In genomic region chr5:140346348-140347221, GRCh38 we compare ENCODE assay signal across 8 cellular contexts. TPM values are rescaled to one million over a fixed set of nuclear protein-coding genes. Genes with fewer than 3 reads are reported as not detected.
DNase-seq lines count a peak whose midpoint lies in the region; ATAC-seq, FAIRE-seq and TF ChIP-seq lines count a peak whose summit lies in the region.

TSS of gene HBEGF (minus strand) at chr5:140346603. CDS start at chr5:140346328, 275 bp downstream.

- no peak for TF ChIP-seq EP300 in HepG2 (IDR thresholded peaks at IDR 0.05; ENCODE audit: low read depth in 2 of 2, low read length in 2 of 2)
- TF ChIP-seq EP300 in HepG2 (CRISPR knock-in tag; IDR thresholded peaks at IDR 0.05; ENCODE audit: borderline replicate concordance), result no peak

- CTCF ChIA-PET in activated CD4-positive, alpha-beta T cell treated with anti-CD3 and anti-CD28 coated beads, Interleukin-2, amount 10 ng/mL, durations not matched to agents 7 days and 5 days (lab: Charles Lee), result interaction anchor here (0.7 to 9.1 kb wide), 16 partner anchors 9 to 350 kb away, joined by 3 to 88 read pairs (median 7); no protein-coding TSS in a partner anchor
- CTCF ChIA-PET in HepG2 (lab: Yijun Ruan, JAX; ENCODE audit: low intra/inter-chr PET ratio, low total read pairs), result interaction anchor here (0.7 to 1.8 kb wide), 3 partner anchors 11 to 102 kb away, joined by 4 to 6 read pairs (median 5); no protein-coding TSS in a partner anchor

- H3K27ac ChIP-seq in dorsolateral prefrontal cortex (peak within 1 kb of the TSS; percentile 10 to 97 (median 91)), HepG2 (ENCODE audit: extremely low read length, insufficient read depth, low read length) (no peak within 1 kb of the TSS)

- H3K27me3 Mint-ChIP-seq in activated CD4-positive, alpha-beta T cell treated with anti-CD3 and anti-CD28 coated beads, Interleukin-2, amount 10 ng/mL, durations not matched to agents 7 days and 5 days, result peaks cover 4% of the 10 kb centered on the region

- peak within 1 kb of the TSS; percentile 75 for H3K27ac Mint-ChIP-seq in activated CD4-positive, alpha-beta T cell treated with anti-CD3 and anti-CD28 coated beads, Interleukin-2, amount 10 ng/mL, durations not matched to agents 7 days and 5 days

- H3K36me3 Mint-ChIP-seq in activated CD4-positive, alpha-beta T cell treated with anti-CD3 and anti-CD28 coated beads, Interleukin-2, amount 10 ng/mL, durations not matched to agents 7 days and 5 days (ENCODE audit: low read depth), result peaks cover 33% of the 10 kb centered on the region

- H3K27me3 ChIP-seq in dorsolateral prefrontal cortex (no peaks in the 10 kb centered on the region), HepG2 (ENCODE audit: control insufficient read depth in 1 of 2, insufficient read depth in 2 of 2, low read length in 2 of 2) (0 out of 5 replicates have a peak, but pooled peaks cover 0 to 7% of the 10 kb centered on the region in 2 experiments)

- no peak within 1 kb of the TSS for H2AFZ ChIP-seq in HepG2 (ENCODE audit: low read length)

- intact Hi-C loops in dorsolateral prefrontal cortex (cut with DNase I), result loop anchor here (1.0 to 5.0 kb wide), 3 partner anchors 44 to 174 kb away; partner anchors contain the start of gene PFDN1 (in 1 of the 2)
- intact Hi-C loops in HepG2 (cut with micrococcal nuclease; ENCODE audit: unreplicated experiment), result loop anchor here (1.0 to 5.0 kb wide), 5 partner anchors 18 to 174 kb away; no protein-coding TSS in a partner anchor

- TF ChIP-seq POLR2A in HepG2 (IDR thresholded peaks at IDR 0.05; ENCODE audit: insufficient read depth in 1 of 2, low read depth in 2 of 2, low read length in 2 of 2), result peak; percentile 63 to 85

- POLR2A ChIA-PET in activated CD4-positive, alpha-beta T cell treated with anti-CD3 and anti-CD28 coated beads, Interleukin-2, amount 10 ng/mL, durations not matched to agents 7 days and 5 days (lab: Charles Lee), result interaction anchor here (0.6 to 1.1 kb wide), 3 partner anchors 90 to 166 kb away, joined by 3 to 6 read pairs (median 3); no protein-coding TSS in a partner anchor
- POLR2A ChIA-PET in HepG2 (lab: Yijun Ruan, JAX), result interaction anchor here (0.9 to 2.3 kb wide), 28 partner anchors 8 to 364 kb away, joined by 3 to 19 read pairs (median 5); partner anchors contain the start of genes ANKHD1, CYSTM1, IK and NDUFA2

- DNase-seq in AG08395 (ENCODE audit: low spot score), result peak; percentile 88
- peak; percentile 21 for DNase-seq in NCI-H510A (lab: John Stamatoyannopoulos, UW)
- peak; percentile 55 for DNase-seq in activated CD4-positive, alpha-beta T cell treated with anti-CD3 and anti-CD28 coated beads, Interleukin-2, amount 10 ng/mL, durations not matched to agents 7 days and 5 days
- DNase-seq in dorsolateral prefrontal cortex, result peak; percentile 71 to 90 (median 82)
- peak; percentile 63 for DNase-seq in HepG2 (ENCODE audit: low spot score)
- DNase-seq in stimulated activated CD4-positive, alpha-beta T cell treated with anti-CD3 and anti-CD28 coated beads, Interleukin-4, amount 100 ng/mL, for 4 hours, result peak; percentile 36 to 50

- H3K4me1 Mint-ChIP-seq in activated CD4-positive, alpha-beta T cell treated with anti-CD3 and anti-CD28 coated beads, Interleukin-2, amount 10 ng/mL, durations not matched to agents 7 days and 5 days, result peaks cover 68% of the 10 kb centered on the region

- no peaks in the 10 kb centered on the region for H3K9me3 Mint-ChIP-seq in activated CD4-positive, alpha-beta T cell treated with anti-CD3 and anti-CD28 coated beads, Interleukin-2, amount 10 ng/mL, durations not matched to agents 7 days and 5 days

- H4K20me1 ChIP-seq in HepG2 (ENCODE audit: insufficient read depth, low read length), result no peaks in the 10 kb centered on the region

- WGBS in HepG2 (ENCODE audit: low lambda C conversion rate), result 0% methylated on average over 22 of the region's 72 CpGs

- H3K4me1 ChIP-seq in HepG2 (ENCODE audit: insufficient read depth, low read length), result peaks cover 66% of the 10 kb centered on the region

- TF ChIP-seq CTCF in dorsolateral prefrontal cortex (IDR thresholded peaks at IDR 0.05 in 54 of 56, conservative IDR thresholded peaks at IDR 0.05 in 2 of 56; ENCODE audit: low read depth in 1 of 56, partially characterized antibody in 56 of 56) (peak in 46 of 56 donors; percentile 3 to 66 (median 40)), HepG2 (CRISPR knock-in tag; IDR thresholded peaks at IDR 0.05) (peak; percentile 58)

- FAIRE-seq in HepG2 (lab: Jason Lieb, UNC), result peak; percentile 43

- H3K9ac ChIP-seq in HepG2 (ENCODE audit: insufficient read depth, low read depth, low read length), result peak within 1 kb of the TSS; percentile 71

- ATAC-seq in GM18867 (IDR thresholded peaks at IDR 0.05; ENCODE audit: unreplicated experiment) (peak; percentile 84), HG03064 (IDR thresholded peaks at IDR 0.05; ENCODE audit: low read depth, unreplicated experiment) (peak; percentile 80), HepG2 (peak; percentile 83)

- TF ChIP-seq RAD21 in HepG2 (CRISPR knock-in tag; IDR thresholded peaks at IDR 0.05), result 0 out of 2 replicates have a peak, but pooled peaks have one; percentile 32

- BruUV-seq in HepG2 (replicated peaks; lab: Mats Ljungman, UMichigan), result no TSS peak

- in situ Hi-C loops in HepG2 (cut with HindIII; ENCODE audit: extremely low pct_ligation_motif_present, low pct_unique_long_range_greater_than_20kb), result no loop called here

- no peaks in the 10 kb centered on the region for H3K79me2 ChIP-seq in HepG2 (ENCODE audit: insufficient read depth, low read length)

- H3K4me2 ChIP-seq in HepG2 (ENCODE audit: low read depth, low read length), result peak within 1 kb of the TSS; percentile 99

- no peaks in the 10 kb centered on the region for H3K9me3 ChIP-seq in HepG2 (ENCODE audit: low read length)

- peak within 1 kb of the TSS; percentile 85 for H3K4me3 Mint-ChIP-seq in activated CD4-positive, alpha-beta T cell treated with anti-CD3 and anti-CD28 coated beads, Interleukin-2, amount 10 ng/mL, durations not matched to agents 7 days and 5 days

- H3K4me3 ChIP-seq in dorsolateral prefrontal cortex, result peak within 1 kb of the TSS; percentile 61 to 98 (median 89)
- peak within 1 kb of the TSS; percentile 62 to 81 (median 81) for H3K4me3 ChIP-seq in HepG2 (replicated peaks in 1 of 3; ENCODE audit: insufficient read depth in 1 of 3, low read depth in 2 of 3, low read length in 3 of 3)

- H3K36me3 ChIP-seq in HepG2 (replicated peaks in 1 of 2; ENCODE audit: control insufficient read depth in 1 of 2, insufficient read depth in 2 of 2, low read length in 2 of 2), result peaks cover 0 to 3% of the 10 kb centered on the region in 2 experiments; a peak in 3 of 5 replicates

TF ChIP-seq in HepG2, 621 proteins besides CTCF, POLR2A, EP300 and RAD21 (continues in another document):
- TF ChIP-seq HCFC1 (IDR thresholded peaks at IDR 0.05; ENCODE audit: low read depth, low read length) (no peak), ZSCAN21 (CRISPR knock-in tag; IDR thresholded peaks at IDR 0.05; ENCODE audit: borderline replicate concordance) (peak; percentile 14; the same call in 1 of the 2 replicates), EEA1 (CRISPR knock-in tag; IDR thresholded peaks at IDR 0.05; ENCODE audit: borderline replicate concordance) (0 out of 2 replicates have a peak, but pooled peaks have one; percentile 37), NR1H2 (CRISPR knock-in tag; IDR thresholded peaks at IDR 0.05; ENCODE audit: borderline replicate concordance, low read depth) (no peak), BRD4 (CRISPR knock-in tag; IDR thresholded peaks at IDR 0.05) (0 out of 2 replicates have a peak, but pooled peaks have one; percentile 26), MAZ (IDR thresholded peaks at IDR 0.05; ENCODE audit: borderline replicate concordance, low read depth, low read length) (no peak), MAZ (CRISPR knock-in tag; IDR thresholded peaks at IDR 0.05; ENCODE audit: low read depth) (peak; percentile 47), RBM39 (IDR thresholded peaks at IDR 0.05; ENCODE audit: low read depth, low read length, poor library complexity, severe bottlenecking) (peak; percentile 88), HNRNPLL (IDR thresholded peaks at IDR 0.05; ENCODE audit: low read depth, low read length, poor library complexity, severe bottlenecking) (peak; percentile 88), JARID2 (CRISPR knock-in tag; IDR thresholded peaks at IDR 0.05; ENCODE audit: insufficient replicate concordance) (peak; percentile 10), FOSL1 (CRISPR knock-in tag; IDR thresholded peaks at IDR 0.05; ENCODE audit: borderline replicate concordance) (no peak), ZNF3 (CRISPR knock-in tag; IDR thresholded peaks at IDR 0.05) (no peak)

RNA-seq across cellular contexts. Expression of gene HBEGF, which starts in this region (rescaled TPM):
- total RNA-seq in activated CD4-positive, alpha-beta T cell treated with anti-CD3 and anti-CD28 coated beads, Interleukin-2, amount 10 ng/mL, durations not matched to agents 7 days and 5 days, result 10 to 100 TPM; 13.7 to 15.4 TPM
- total RNA-seq in dorsolateral prefrontal cortex, result 10 to 100 TPM in 46 of 120 experiments, 1 to 10 TPM in 74; 5.3 to 27.6 (median 9.3) TPM
- total RNA-seq in HepG2 (2016; rRNA removed; fragmentation: Illumina TruSeq; extraction: Trizol), result 0.77 and 1.7 TPM in 2 replicates
- total RNA-seq in HepG2 (2016; cell fraction: cytosol; rRNA removed; fragmentation: Illumina TruSeq; extraction: Trizol; ENCODE audit: low read depth), result 0.20 and 0.26 TPM in 2 replicates
- total RNA-seq in HepG2 (2016; cell fraction: insoluble cytoplasmic fraction; rRNA removed; fragmentation: Illumina TruSeq; extraction: Trizol), result 0.58 and 1.5 TPM in 2 replicates
- 0.45 and 0.62 TPM in 2 replicates for total RNA-seq in HepG2 (2016; cell fraction: membrane; rRNA removed; fragmentation: Illumina TruSeq; extraction: Trizol)
- total RNA-seq in HepG2 (2016; cell fraction: nucleus; rRNA removed; fragmentation: Illumina TruSeq; extraction: Trizol), result 1.3 and 2.3 TPM in 2 replicates
- polyA plus RNA-seq in HepG2 (2011; rRNA removed), result 4.3 and 5.0 TPM in 2 replicates
- polyA plus RNA-seq in HepG2 (2011; cell fraction: cytosol; rRNA removed), result 3.5 and 3.7 TPM in 2 replicates
- 3.4 and 3.9 TPM in 2 replicates for polyA plus RNA-seq in HepG2 (2011; cell fraction: nucleus; rRNA removed)
- 1.4 and 3.0 TPM in 2 replicates for polyA plus RNA-seq in HepG2 (2012)
- polyA plus RNA-seq in HepG2 (2016; cell fraction: cytosol; fragmentation: Illumina TruSeq; extraction: Trizol; ENCODE audit: low read depth), result 0.14 and 0.17 TPM in 2 replicates
- 0.79 and 0.88 TPM in 2 replicates for polyA plus RNA-seq in HepG2 (2016; cell fraction: insoluble cytoplasmic fraction; fragmentation: Illumina TruSeq; extraction: Trizol; ENCODE audit: low read depth)
- polyA plus RNA-seq in HepG2 (2016; cell fraction: membrane; fragmentation: Illumina TruSeq; extraction: Trizol; ENCODE audit: low read depth), result 0.26 TPM in 2 replicates
- 1.8 and 1.9 TPM in 2 replicates for polyA plus RNA-seq in HepG2 (2016; cell fraction: nucleus; fragmentation: Illumina TruSeq; extraction: Trizol; ENCODE audit: insufficient read depth, low read depth)
- 1.0 and 3.2 TPM in 2 replicates for polyA minus RNA-seq in HepG2 (2011; rRNA and poly(A)+ RNA removed; ENCODE audit: low replicate concordance)
- polyA minus RNA-seq in HepG2 (2011; cell fraction: cytosol; rRNA and poly(A)+ RNA removed), result 1.4 and 1.5 TPM in 2 replicates
- 3.5 and 4.1 TPM in 2 replicates for polyA minus RNA-seq in HepG2 (2011; cell fraction: nucleus; rRNA and poly(A)+ RNA removed)

Comparison
In these comparisons a context has a peak if more than half of its experiments do, and no peak if none do; other contexts are left out.
1. DNase-seq: peak in every context shown above with its lines; median percentile 88 in AG08395; 82 in dorsolateral prefrontal cortex; 63 in HepG2; 55 in activated CD4-positive, alpha-beta T cell treated with anti-CD3 and anti-CD28 coated beads, Interleukin-2, amount 10 ng/mL, durations not matched to agents 7 days and 5 days; 43 in stimulated activated CD4-positive, alpha-beta T cell treated with anti-CD3 and anti-CD28 coated beads, Interleukin-4, amount 100 ng/mL, for 4 hours; 21 in NCI-H510A.